Comparison of ENCODE assay signal across 19 cellular contexts in genomic region chr16:85537331-85537788, GRCh38.
A peak's percentile ranks its signal among the peaks of the same experiment; 100 is the strongest.
DNase-seq lines count a peak whose midpoint lies in the region; ATAC-seq and TF ChIP-seq lines count a peak whose summit lies in the region.
"Had no signal": no experiment of that assay in that cellular context is flagged by ENCODE, and none has a peak within 500 bp of the region (broad histone marks: within the 10 kb centered on the region; RNA-seq: fewer than 3 reads in every experiment).

No MANE protein-coding gene starts in this region.

- H3K27me3 ChIP-seq in cardiac muscle cell = no peaks in the 10 kb centered on the region
- H3K27me3 ChIP-seq in right lobe of liver = no peaks in the 10 kb centered on the region
- H3K27me3 ChIP-seq in trophoblast cell (ENCODE audit: insufficient read depth, low read length) = no peaks in the 10 kb centered on the region
- H3K27me3 ChIP-seq: Peyer's patch had no signal

- no peak overlapping the region for H2BK120ac ChIP-seq in trophoblast cell (ENCODE audit: insufficient read depth, low read length, poor library complexity)

- intact Hi-C loops in left cardiac atrium (cut with DNase I) = no loop called here
- intact Hi-C loops in right lobe of liver (cut with DNase I) = no loop called here
- intact Hi-C loops in activated CD4-positive, alpha-beta T cell treated with anti-CD3 and anti-CD28 coated beads, Interleukin-2, amount 10 ng/mL, durations not matched to agents 24 days and 14 days (cut with micrococcal nuclease) = no loop called here

- ATAC-seq in left cardiac atrium (no peak), right lobe of liver (peak in 1 of 4 donors; percentile 4)
- ATAC-seq: GM23338, Right ventricle myocardium inferior had no signal

- no peaks in the 10 kb centered on the region for H3K36me3 ChIP-seq in cardiac muscle cell
- no peaks in the 10 kb centered on the region for H3K36me3 ChIP-seq in right lobe of liver
- H3K36me3 ChIP-seq in trophoblast cell (ENCODE audit: control insufficient read depth in 1 of 2, insufficient read depth in 2 of 2, low read length in 2 of 2) = peaks cover 0 to 3% of the 10 kb centered on the region in 2 experiments
- H3K36me3 ChIP-seq: Peyer's patch had no signal

- H3K27me3 Mint-ChIP-seq in nephron progenitor cell (ENCODE audit: low read depth, poor library complexity) = peaks cover 17% of the 10 kb centered on the region
- H3K27me3 Mint-ChIP-seq in activated CD4-positive, alpha-beta T cell treated with anti-CD3 and anti-CD28 coated beads, Interleukin-2, amount 10 ng/mL, durations not matched to agents 24 days and 14 days = no peaks in the 10 kb centered on the region

- no peak overlapping the region for H4K12ac ChIP-seq in trophoblast cell (ENCODE audit: low read depth, low read length)

- peak overlapping the region; percentile 20 for H2BK12ac ChIP-seq in trophoblast cell (ENCODE audit: low read length)

- H3K9me3 Mint-ChIP-seq in nephron progenitor cell = peaks cover 12% of the 10 kb centered on the region
- H3K9me3 Mint-ChIP-seq in activated CD4-positive, alpha-beta T cell treated with anti-CD3 and anti-CD28 coated beads, Interleukin-2, amount 10 ng/mL, durations not matched to agents 24 days and 14 days = no peaks in the 10 kb centered on the region

- no peak overlapping the region for H2AK5ac ChIP-seq in trophoblast cell (ENCODE audit: low read length)

- H2AFZ ChIP-seq in trophoblast cell (ENCODE audit: insufficient read depth, low read length, poor library complexity) = no peak overlapping the region
- H2AFZ ChIP-seq: GM23338 had no signal

- peaks cover 68% of the 10 kb centered on the region for H3K4me1 ChIP-seq in cardiac muscle cell (ENCODE audit: low read depth)
- peaks cover 0 to 61% (median 24%) of the 10 kb centered on the region in 4 donors for H3K4me1 ChIP-seq in right lobe of liver
- peaks cover 6 to 8% of the 10 kb centered on the region in 2 experiments for H3K4me1 ChIP-seq in trophoblast cell (ENCODE audit: control insufficient read depth in 1 of 2, insufficient read depth in 2 of 2, low read length in 2 of 2)

- TF ChIP-seq POLR2A in right lobe of liver (IDR thresholded peaks at IDR 0.05) = no peak

- H4K8ac ChIP-seq in trophoblast cell (ENCODE audit: low read depth, low read length) = no peak overlapping the region

- H2BK5ac ChIP-seq in trophoblast cell (ENCODE audit: low read depth, low read length, poor library complexity) = no peak overlapping the region

- no peak for TF ChIP-seq CTCF in cardiac muscle cell (IDR thresholded peaks at IDR 0.05; ENCODE audit: low read depth, low read length)
- no peak for TF ChIP-seq CTCF in right lobe of liver (IDR thresholded peaks at IDR 0.05)
- no peak for TF ChIP-seq CTCF in nephron progenitor cell (IDR thresholded peaks at IDR 0.05)

- no peak overlapping the region for H3K9ac ChIP-seq in trophoblast cell (ENCODE audit: low read length)
- H3K9ac ChIP-seq: KMS-11 had no signal

- no peak overlapping the region for H3K18ac ChIP-seq in trophoblast cell (ENCODE audit: low read length)

- no peak overlapping the region for H3K4me2 ChIP-seq in trophoblast cell (ENCODE audit: low read length)
- H3K4me2 ChIP-seq: GM23338, KMS-11 had no signal

- 59% methylated on average over 5 of the region's 16 CpGs for WGBS in right lobe of liver (ENCODE audit: insufficient coverage, low coverage, low lambda C conversion rate, missing lambda C conversion rate)
- WGBS in trophoblast cell (ENCODE audit: extremely low coverage, insufficient coverage, insufficient read length) = no CpG with 5 or more reads among the region's 16 CpGs

- H3K4me3 ChIP-seq in cardiac muscle cell = no peak overlapping the region
- H3K4me3 ChIP-seq in right lobe of liver = peak overlapping the region in 1 of 3 donors; percentile 20
- H3K4me3 ChIP-seq in trophoblast cell (ENCODE audit: low read depth, low read length) = no peak overlapping the region
- H3K4me3 ChIP-seq: GM23338, Peyer's patch had no signal

- H3K4ac ChIP-seq in trophoblast cell (ENCODE audit: low read depth, low read length) = no peak overlapping the region

- no peak overlapping the region for H3K23ac ChIP-seq in trophoblast cell (ENCODE audit: low read length)

- no peaks in the 10 kb centered on the region for H3K79me2 ChIP-seq in trophoblast cell (ENCODE audit: control insufficient read depth, insufficient read depth, low read length, poor library complexity)

- H3K14ac ChIP-seq in trophoblast cell (ENCODE audit: low read length) = no peak overlapping the region

- H3K27ac ChIP-seq in cardiac muscle cell (peak overlapping the region; percentile 93), right lobe of liver (peak overlapping the region; percentile 58 to 80 (median 80)), trophoblast cell (ENCODE audit: low read depth, low read length) (no peak overlapping the region)
- H3K27ac ChIP-seq: KMS-11 had no signal

- peaks cover 8% of the 10 kb centered on the region for H3K36me3 Mint-ChIP-seq in nephron progenitor cell (ENCODE audit: low read depth)
- no peaks in the 10 kb centered on the region for H3K36me3 Mint-ChIP-seq in activated CD4-positive, alpha-beta T cell treated with anti-CD3 and anti-CD28 coated beads, Interleukin-2, amount 10 ng/mL, durations not matched to agents 24 days and 14 days (ENCODE audit: low read depth)

- peak overlapping the region; percentile 57 for H4K91ac ChIP-seq in trophoblast cell (ENCODE audit: low read depth, low read length)

- no peak overlapping the region for H3K27ac Mint-ChIP-seq in nephron progenitor cell
- no peak overlapping the region for H3K27ac Mint-ChIP-seq in activated CD4-positive, alpha-beta T cell treated with anti-CD3 and anti-CD28 coated beads, Interleukin-2, amount 10 ng/mL, durations not matched to agents 24 days and 14 days

- peaks cover 59% of the 10 kb centered on the region for H3K4me1 Mint-ChIP-seq in nephron progenitor cell
- peaks cover 2% of the 10 kb centered on the region for H3K4me1 Mint-ChIP-seq in activated CD4-positive, alpha-beta T cell treated with anti-CD3 and anti-CD28 coated beads, Interleukin-2, amount 10 ng/mL, durations not matched to agents 24 days and 14 days

- H3K9me3 ChIP-seq in cardiac muscle cell (ENCODE audit: low read depth) = no peaks in the 10 kb centered on the region
- no peaks in the 10 kb centered on the region for H3K9me3 ChIP-seq in right lobe of liver
- peaks cover 6% of the 10 kb centered on the region for H3K9me3 ChIP-seq in trophoblast cell (ENCODE audit: insufficient read depth, low read depth, low read length)
- H3K9me3 ChIP-seq: Peyer's patch had no signal

- DNase-seq in cardiac muscle cell (ENCODE audit: low read depth in 1 of 2, low spot score in 1 of 2) (no peak), left cardiac atrium (no peak), right lobe of liver (no peak), trophoblast cell (no peak), nephron progenitor cell (no peak), NCI-H128 (lab: John Stamatoyannopoulos, UW; ENCODE audit: unreplicated experiment) (no peak)
- DNase-seq in activated CD4-positive, alpha-beta T cell treated with anti-CD3 and anti-CD28 coated beads, Interleukin-2, amount 10 ng/mL, durations not matched to agents 24 days and 14 days = no peak
- no peak for DNase-seq in stimulated activated CD4-positive, alpha-beta T cell treated with anti-CD3 and anti-CD28 coated beads, Interleukin-12 subunit alpha, Interleukin-12 subunit beta, amount 100 ng/mL, for 4 hours
- DNase-seq: 8988T, DMS 273 treated with DMSO at 0.1 percent for 48 hours, GF-D8, NCI-H1048, NCI-H2107, NCI-H2227 treated with DMSO at 0.1 percent for 48 hours, NCI-H524, Peyer's patch had no signal

- H3K79me1 ChIP-seq in trophoblast cell (ENCODE audit: low read length) = peaks cover 2% of the 10 kb centered on the region

- H3K4me3 Mint-ChIP-seq in nephron progenitor cell = no peak overlapping the region
- no peak overlapping the region for H3K4me3 Mint-ChIP-seq in activated CD4-positive, alpha-beta T cell treated with anti-CD3 and anti-CD28 coated beads, Interleukin-2, amount 10 ng/mL, durations not matched to agents 24 days and 14 days
- H3K4me3 Mint-ChIP-seq: GM23338 had no signal
